Comparison of ENCODE assay signal across 20 cellular contexts in genomic region chr13:89227356-89227755, GRCh38.
DNase-seq lines count a peak whose midpoint lies in the region; ATAC-seq, FAIRE-seq and TF ChIP-seq lines count a peak whose summit lies in the region.
"Had no signal": no experiment of that assay in that cellular context is flagged by ENCODE, and none has a peak within 500 bp of the region (broad histone marks: within the 10 kb centered on the region; RNA-seq: fewer than 3 reads in every experiment).

No MANE protein-coding gene starts in this region.

- TF ChIP-seq CTCF in astrocyte of the spinal cord (IDR thresholded peaks at IDR 0.05; ENCODE audit: low read depth, low read length) = no peak
- no peak for TF ChIP-seq CTCF in fibroblast of pulmonary artery (IDR thresholded peaks at IDR 0.05; ENCODE audit: low read length, missing control alignments)
- no peak for TF ChIP-seq CTCF in CD8-positive, alpha-beta T cell (IDR thresholded peaks at IDR 0.05)
- no peak for TF ChIP-seq CTCF in vagina (IDR thresholded peaks at IDR 0.05)

- peaks cover 16% of the 10 kb centered on the region for H3K9me3 Mint-ChIP-seq in CD8-positive, alpha-beta T cell

- no peaks in the 10 kb centered on the region for H3K36me3 Mint-ChIP-seq in CD8-positive, alpha-beta T cell
- H3K36me3 Mint-ChIP-seq: CD14-positive monocyte had no signal

- H3K4me1 ChIP-seq in CD8-positive, alpha-beta T cell (ENCODE audit: insufficient read depth, low read length) = no peaks in the 10 kb centered on the region
- H3K4me1 ChIP-seq in vagina = no peaks in the 10 kb centered on the region
- H3K4me1 ChIP-seq: A549, Caco-2, SJSA1 had no signal

- peak; percentile 72 for FAIRE-seq in H54 (lab: Jason Lieb, UNC)
- FAIRE-seq: A549, H1 had no signal

- intact Hi-C loops in CD8-positive, alpha-beta T cell (cut with DNase I, micrococcal nuclease) = no loop called here
- intact Hi-C loops in vagina (cut with DNase I) = no loop called here

- no peak overlapping the region for H3K27ac Mint-ChIP-seq in CD8-positive, alpha-beta T cell
- H3K27ac Mint-ChIP-seq: CD14-positive monocyte had no signal

- POLR2A ChIA-PET in CD8-positive, alpha-beta T cell (lab: Charles Lee) = no interaction called here

- H3K27me3 ChIP-seq in CD8-positive, alpha-beta T cell (ENCODE audit: insufficient read depth, low read length) = no peaks in the 10 kb centered on the region
- H3K27me3 ChIP-seq in vagina = no peaks in the 10 kb centered on the region
- H3K27me3 ChIP-seq: SJSA1 had no signal

- ATAC-seq in CD8-positive, alpha-beta T cell = no peak
- ATAC-seq: A549 had no signal

- no peaks in the 10 kb centered on the region for H3K27me3 Mint-ChIP-seq in CD8-positive, alpha-beta T cell (ENCODE audit: low read depth)

- no peaks in the 10 kb centered on the region for H3K9me3 ChIP-seq in CD8-positive, alpha-beta T cell (ENCODE audit: low read length)
- H3K9me3 ChIP-seq in vagina = no peaks in the 10 kb centered on the region
- H3K9me3 ChIP-seq: A549, Caco-2, SJSA1 had no signal

- in situ Hi-C loops in astrocyte of the spinal cord (cut with HindIII; ENCODE audit: low sequenced_read_pairs) = no loop called here

- CTCF ChIA-PET in CD8-positive, alpha-beta T cell (lab: Charles Lee) = no interaction called here

- H3K4me1 Mint-ChIP-seq in CD8-positive, alpha-beta T cell (ENCODE audit: low read depth) = no peaks in the 10 kb centered on the region
- H3K4me1 Mint-ChIP-seq: CD14-positive monocyte had no signal

- DNase-seq in H54 (ENCODE audit: insufficient read length, low spot score) (no peak), NCI-H69 (lab: John Stamatoyannopoulos, UW) (peak; percentile 24), astrocyte of the spinal cord (ENCODE audit: low read depth, low spot score) (peak; percentile 2), fibroblast of pulmonary artery (ENCODE audit: low read depth) (peak; percentile 12), NCI-H187 treated with DMSO at 0.1 percent for 48 hours (lab: John Stamatoyannopoulos, UW) (no peak), NCI-H1048 (lab: John Stamatoyannopoulos, UW) (no peak), vagina (ENCODE audit: extremely low spot score in 2 of 2) (no peak)
- DNase-seq in CD8-positive, alpha-beta T cell = no peak
- DNase-seq: Caco-2; DMS153; KBM-7; NCI-H1105; NCI-H1694; NCI-H345; NCI-H526 treated with DMSO at 0.1 percent for 48 hours; NK-92 treated with Interleukin-12 subunit alpha and Interleukin-12 subunit beta, amount 100 ng/mL, for 24 hours had no signal

- TF ChIP-seq POLR2A in H54 (IDR thresholded peaks at IDR 0.05; ENCODE audit: low read depth, low read length) (no peak), vagina (IDR thresholded peaks at IDR 0.05) (no peak)

- H3K4me3 Mint-ChIP-seq in CD8-positive, alpha-beta T cell = no peak overlapping the region
- H3K4me3 Mint-ChIP-seq: CD14-positive monocyte had no signal

- no peak overlapping the region for H3K4me3 ChIP-seq in astrocyte of the spinal cord (ENCODE audit: low read depth, low read length)
- H3K4me3 ChIP-seq in fibroblast of pulmonary artery (replicated peaks; ENCODE audit: low read depth, low read length) = no peak overlapping the region
- H3K4me3 ChIP-seq in CD8-positive, alpha-beta T cell (ENCODE audit: low read depth, low read length) = no peak overlapping the region
- H3K4me3 ChIP-seq in vagina = no peak overlapping the region
- H3K4me3 ChIP-seq: A549, SJSA1 had no signal

- no peak overlapping the region for H3K27ac ChIP-seq in CD8-positive, alpha-beta T cell (ENCODE audit: low read depth, low read length)
- no peak overlapping the region for H3K27ac ChIP-seq in vagina
- H3K27ac ChIP-seq: A549, SJSA1 had no signal

- no peaks in the 10 kb centered on the region for H3K36me3 ChIP-seq in CD8-positive, alpha-beta T cell (ENCODE audit: insufficient read depth, low read length)
- H3K36me3 ChIP-seq in vagina = no peaks in the 10 kb centered on the region
- H3K36me3 ChIP-seq: SJSA1 had no signal

Comparison
In these comparisons a context has a peak if more than half of its experiments do, and no peak if none do; other contexts are left out.
1. DNase-seq: peak in NCI-H69 (single experiment), astrocyte of the spinal cord (single experiment) and fibroblast of pulmonary artery (single experiment); none in H54 (single experiment), NCI-H187 treated with DMSO at 0.1 percent for 48 hours (single experiment), CD8-positive, alpha-beta T cell (0 of 7), NCI-H1048 (single experiment) and vagina (0 of 2).